1 cellular context compared by ENCODE assay signal in genomic region chr11:111815489-111815888, GRCh38.
TF ChIP-seq lines count a peak whose summit lies in the region.

No MANE protein-coding gene starts in this region.

TF ChIP-seq in IMR-90, 13 proteins besides CTCF, POLR2A, EP300 and RAD21:
- TF ChIP-seq SMC3 (IDR thresholded peaks at IDR 0.05; ENCODE audit: low read depth, low read length): no peak
- no peak for TF ChIP-seq MAZ (IDR thresholded peaks at IDR 0.05; ENCODE audit: borderline replicate concordance, low read depth, low read length)
- no peak for TF ChIP-seq CHD1 (IDR thresholded peaks at IDR 0.05; ENCODE audit: low read depth, low read length)
- no peak for TF ChIP-seq USF2 (IDR thresholded peaks at IDR 0.05; ENCODE audit: low read depth, low read length)
- no peak for TF ChIP-seq MAFK (IDR thresholded peaks at IDR 0.05; ENCODE audit: low read depth, low read length)
